ENCODE assay signal across 8 cellular contexts in the genomic region with DNA sequence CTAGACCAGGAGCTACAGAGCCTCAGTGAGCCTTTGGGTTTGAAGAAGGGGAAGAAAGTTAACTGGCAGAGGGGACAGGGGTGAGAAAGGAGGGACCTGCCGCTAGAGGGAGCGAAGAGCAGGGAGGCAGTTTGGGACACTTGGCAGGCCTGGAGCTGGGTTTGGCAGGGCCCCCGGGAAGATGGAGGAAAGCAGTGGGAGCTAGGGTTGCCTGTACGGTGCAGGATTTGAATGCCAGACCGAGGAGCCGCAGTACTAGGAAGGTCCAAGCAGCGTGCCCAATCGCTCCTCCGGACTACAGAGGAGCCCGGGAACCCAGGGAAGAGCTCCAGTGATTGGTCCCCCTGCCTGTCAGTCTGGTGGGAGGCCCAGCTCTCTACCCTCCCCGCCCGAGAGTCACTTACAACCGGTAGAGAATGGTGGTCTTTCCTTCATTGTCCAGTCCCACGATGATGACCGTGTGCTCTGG. TPM values are rescaled to one million over a fixed set of nuclear protein-coding genes. Genes with fewer than 3 reads are reported as not detected.
DNase-seq lines count a peak whose midpoint lies in the region; ATAC-seq and TF ChIP-seq lines count a peak whose summit lies in the region.

No MANE protein-coding gene starts in this region.

- DNase-seq in HPDE6-E6E7 (ENCODE audit: extremely low spot score) (peak; percentile 93), RKO (ENCODE audit: low spot score) (peak; percentile 75), fibroblast of the aortic adventitia (ENCODE audit: low read depth) (peak; percentile 90)
- DNase-seq in activated T-helper 1 cell treated with anti-CD3 and anti-CD28 coated beads, Interleukin-12 subunit alpha, Interleukin-12 subunit beta, Interleukin-2, Interleukin-4 antibody, amounts not matched to agents 30 ng/mL and 10 ng/mL and 1 ng/mL, durations not matched to agents 14 hours and 24 hours and 36 hours (ENCODE audit: low spot score) = peak; percentile 62
- peak; percentile 90 for DNase-seq in natural killer cell treated with Interleukin-12 subunit alpha and Interleukin-12 subunit beta and Interleukin-15 and Interleukin-18, amount 100 ng/mL, for 72 hours (ENCODE audit: low spot score)
- DNase-seq in stimulated activated naive B cell treated with anti-CD40 and anti-IgM and Interleukin-4, amounts not matched to agents 10 μg/mL and 1 μg/mL and 100 μg/mL, for 72 hours = peak; percentile 74

- peak; percentile 58 for ATAC-seq in GM18505 (IDR thresholded peaks at IDR 0.05; ENCODE audit: unreplicated experiment)
- ATAC-seq in natural killer cell treated with Interleukin-12 subunit alpha and Interleukin-12 subunit beta and Interleukin-15 and Interleukin-18, amount 100 ng/mL, for 72 hours = peak; percentile 94 to 97
- ATAC-seq in stimulated activated naive B cell treated with anti-CD40 and anti-IgM and Interleukin-4, amounts not matched to agents 10 μg/mL and 1 μg/mL and 100 μg/mL, for 72 hours (replicated peaks) = peak; percentile 96 to 97

- peaks cover 28% of the 10 kb centered on the region for H3K27me3 Mint-ChIP-seq in activated T-helper 1 cell treated with anti-CD3 and anti-CD28 coated beads, Interleukin-12 subunit alpha, Interleukin-12 subunit beta, Interleukin-2, Interleukin-4 antibody, amounts not matched to agents 30 ng/mL and 10 ng/mL and 1 ng/mL, durations not matched to agents 14 hours and 24 hours and 36 hours (ENCODE audit: insufficient read depth)
- no peaks in the 10 kb centered on the region for H3K27me3 Mint-ChIP-seq in natural killer cell treated with Interleukin-12 subunit alpha and Interleukin-12 subunit beta and Interleukin-15 and Interleukin-18, amount 100 ng/mL, for 72 hours
- H3K27me3 Mint-ChIP-seq in stimulated activated naive B cell treated with anti-CD40 and anti-IgM and Interleukin-4, amounts not matched to agents 10 μg/mL and 1 μg/mL and 100 μg/mL, for 72 hours = peaks cover 32 to 43% of the 10 kb centered on the region in 2 donors

- H3K27ac ChIP-seq in 22Rv1 = no peak overlapping the region

- peak overlapping the region; percentile 53 for H3K4me3 ChIP-seq in fibroblast of the aortic adventitia (ENCODE audit: low read depth, low read length)

- H3K36me3 Mint-ChIP-seq in activated T-helper 1 cell treated with anti-CD3 and anti-CD28 coated beads, Interleukin-12 subunit alpha, Interleukin-12 subunit beta, Interleukin-2, Interleukin-4 antibody, amounts not matched to agents 30 ng/mL and 10 ng/mL and 1 ng/mL, durations not matched to agents 14 hours and 24 hours and 36 hours (ENCODE audit: low read depth) = no peaks in the 10 kb centered on the region
- H3K36me3 Mint-ChIP-seq in natural killer cell treated with Interleukin-12 subunit alpha and Interleukin-12 subunit beta and Interleukin-15 and Interleukin-18, amount 100 ng/mL, for 72 hours = no peaks in the 10 kb centered on the region
- no peaks in the 10 kb centered on the region for H3K36me3 Mint-ChIP-seq in stimulated activated naive B cell treated with anti-CD40 and anti-IgM and Interleukin-4, amounts not matched to agents 10 μg/mL and 1 μg/mL and 100 μg/mL, for 72 hours

- intact Hi-C loops in activated T-helper 1 cell treated with anti-CD3 and anti-CD28 coated beads, Interleukin-12 subunit alpha, Interleukin-12 subunit beta, Interleukin-2, Interleukin-4 antibody, amounts not matched to agents 30 ng/mL and 10 ng/mL and 1 ng/mL, durations not matched to agents 14 hours and 24 hours and 36 hours (cut with micrococcal nuclease) = loop anchor here (1.0 kb wide), 3 partner anchors 10 to 80 kb away; no protein-coding TSS in a partner anchor

- peak overlapping the region; percentile 2 for H3K27ac Mint-ChIP-seq in activated T-helper 1 cell treated with anti-CD3 and anti-CD28 coated beads, Interleukin-12 subunit alpha, Interleukin-12 subunit beta, Interleukin-2, Interleukin-4 antibody, amounts not matched to agents 30 ng/mL and 10 ng/mL and 1 ng/mL, durations not matched to agents 14 hours and 24 hours and 36 hours
- H3K27ac Mint-ChIP-seq in natural killer cell treated with Interleukin-12 subunit alpha and Interleukin-12 subunit beta and Interleukin-15 and Interleukin-18, amount 100 ng/mL, for 72 hours = peak overlapping the region; percentile 54 to 78
- peak overlapping the region; percentile 3 for H3K27ac Mint-ChIP-seq in stimulated activated naive B cell treated with anti-CD40 and anti-IgM and Interleukin-4, amounts not matched to agents 10 μg/mL and 1 μg/mL and 100 μg/mL, for 72 hours

- TF ChIP-seq POLR2A in GM18505 (IDR thresholded peaks at IDR 0.05; ENCODE audit: borderline replicate concordance, extremely low read depth, insufficient read depth, insufficient read length) = no peak

- TF ChIP-seq CTCF in 22Rv1 (IDR thresholded peaks at IDR 0.05) (peak; percentile 91), fibroblast of the aortic adventitia (IDR thresholded peaks at IDR 0.05; ENCODE audit: insufficient read depth, low read length) (peak; percentile 91)

- peaks cover 29% of the 10 kb centered on the region for H3K4me1 Mint-ChIP-seq in activated T-helper 1 cell treated with anti-CD3 and anti-CD28 coated beads, Interleukin-12 subunit alpha, Interleukin-12 subunit beta, Interleukin-2, Interleukin-4 antibody, amounts not matched to agents 30 ng/mL and 10 ng/mL and 1 ng/mL, durations not matched to agents 14 hours and 24 hours and 36 hours (ENCODE audit: low read depth)
- peaks cover 27 to 35% of the 10 kb centered on the region in 2 donors for H3K4me1 Mint-ChIP-seq in natural killer cell treated with Interleukin-12 subunit alpha and Interleukin-12 subunit beta and Interleukin-15 and Interleukin-18, amount 100 ng/mL, for 72 hours (ENCODE audit: low read depth in 2 of 2)
- peaks cover 18 to 34% of the 10 kb centered on the region in 2 donors for H3K4me1 Mint-ChIP-seq in stimulated activated naive B cell treated with anti-CD40 and anti-IgM and Interleukin-4, amounts not matched to agents 10 μg/mL and 1 μg/mL and 100 μg/mL, for 72 hours

- peak overlapping the region; percentile 80 for H3K4me3 Mint-ChIP-seq in activated T-helper 1 cell treated with anti-CD3 and anti-CD28 coated beads, Interleukin-12 subunit alpha, Interleukin-12 subunit beta, Interleukin-2, Interleukin-4 antibody, amounts not matched to agents 30 ng/mL and 10 ng/mL and 1 ng/mL, durations not matched to agents 14 hours and 24 hours and 36 hours
- peak overlapping the region; percentile 94 for H3K4me3 Mint-ChIP-seq in natural killer cell treated with Interleukin-12 subunit alpha and Interleukin-12 subunit beta and Interleukin-15 and Interleukin-18, amount 100 ng/mL, for 72 hours
- peak overlapping the region; percentile 87 to 94 for H3K4me3 Mint-ChIP-seq in stimulated activated naive B cell treated with anti-CD40 and anti-IgM and Interleukin-4, amounts not matched to agents 10 μg/mL and 1 μg/mL and 100 μg/mL, for 72 hours

- no peaks in the 10 kb centered on the region for H3K9me3 Mint-ChIP-seq in activated T-helper 1 cell treated with anti-CD3 and anti-CD28 coated beads, Interleukin-12 subunit alpha, Interleukin-12 subunit beta, Interleukin-2, Interleukin-4 antibody, amounts not matched to agents 30 ng/mL and 10 ng/mL and 1 ng/mL, durations not matched to agents 14 hours and 24 hours and 36 hours
- H3K9me3 Mint-ChIP-seq in natural killer cell treated with Interleukin-12 subunit alpha and Interleukin-12 subunit beta and Interleukin-15 and Interleukin-18, amount 100 ng/mL, for 72 hours = no peaks in the 10 kb centered on the region
- H3K9me3 Mint-ChIP-seq in stimulated activated naive B cell treated with anti-CD40 and anti-IgM and Interleukin-4, amounts not matched to agents 10 μg/mL and 1 μg/mL and 100 μg/mL, for 72 hours = peaks cover 0 to 4% of the 10 kb centered on the region in 2 donors

RNA-seq across cellular contexts. Expression of gene ARL5C, which starts 1.3 kb away (rescaled TPM):
- total RNA-seq in activated T-helper 1 cell treated with anti-CD3 and anti-CD28 coated beads, Interleukin-12 subunit alpha, Interleukin-12 subunit beta, Interleukin-2, Interleukin-4 antibody, amounts not matched to agents 30 ng/mL and 10 ng/mL and 1 ng/mL, durations not matched to agents 14 hours and 24 hours and 36 hours = not detected in 2 replicates
- 2.1 TPM in 1 of 2 replicates, not detected in the other for total RNA-seq in fibroblast of the aortic adventitia (ENCODE audit: low replicate concordance)
- total RNA-seq in natural killer cell treated with Interleukin-12 subunit alpha and Interleukin-12 subunit beta and Interleukin-15 and Interleukin-18, amount 100 ng/mL, for 72 hours = not detected

RNA-seq across cellular contexts. Expression of gene PLXDC1, which starts 13.3 kb away (rescaled TPM):
- 0.60 TPM in 1 of 2 replicates, not detected in the other for total RNA-seq in activated T-helper 1 cell treated with anti-CD3 and anti-CD28 coated beads, Interleukin-12 subunit alpha, Interleukin-12 subunit beta, Interleukin-2, Interleukin-4 antibody, amounts not matched to agents 30 ng/mL and 10 ng/mL and 1 ng/mL, durations not matched to agents 14 hours and 24 hours and 36 hours
- 3.1 and 3.3 TPM in 2 replicates for total RNA-seq in fibroblast of the aortic adventitia (ENCODE audit: low replicate concordance)
- total RNA-seq in natural killer cell treated with Interleukin-12 subunit alpha and Interleukin-12 subunit beta and Interleukin-15 and Interleukin-18, amount 100 ng/mL, for 72 hours = under 1 TPM in 1 of 2 donors, not detected in 1; 0.43 TPM

RNA-seq across cellular contexts. Expression of gene CACNB1, which starts 32.8 kb away (rescaled TPM):
- 21.8 and 22.3 TPM in 2 replicates for total RNA-seq in activated T-helper 1 cell treated with anti-CD3 and anti-CD28 coated beads, Interleukin-12 subunit alpha, Interleukin-12 subunit beta, Interleukin-2, Interleukin-4 antibody, amounts not matched to agents 30 ng/mL and 10 ng/mL and 1 ng/mL, durations not matched to agents 14 hours and 24 hours and 36 hours
- total RNA-seq in fibroblast of the aortic adventitia (ENCODE audit: low replicate concordance) = 7.0 and 8.0 TPM in 2 replicates
- total RNA-seq in natural killer cell treated with Interleukin-12 subunit alpha and Interleukin-12 subunit beta and Interleukin-15 and Interleukin-18, amount 100 ng/mL, for 72 hours = 10 to 100 TPM; 18.8 to 49.9 TPM

RNA-seq across cellular contexts. Expression of gene RPL19, which starts 35.4 kb away (rescaled TPM):
- 2,114 and 2,133 TPM in 2 replicates for total RNA-seq in activated T-helper 1 cell treated with anti-CD3 and anti-CD28 coated beads, Interleukin-12 subunit alpha, Interleukin-12 subunit beta, Interleukin-2, Interleukin-4 antibody, amounts not matched to agents 30 ng/mL and 10 ng/mL and 1 ng/mL, durations not matched to agents 14 hours and 24 hours and 36 hours
- 944 and 2,108 TPM in 2 replicates for total RNA-seq in fibroblast of the aortic adventitia (ENCODE audit: low replicate concordance)
- 1,000 to 10,000 TPM; 1,326 to 1,683 TPM for total RNA-seq in natural killer cell treated with Interleukin-12 subunit alpha and Interleukin-12 subunit beta and Interleukin-15 and Interleukin-18, amount 100 ng/mL, for 72 hours

Comparison
In these comparisons a context has a peak if more than half of its experiments do, and no peak if none do; other contexts are left out.
1. H3K27ac Mint-ChIP-seq: peak in every context shown above with its lines; median percentile 66 in natural killer cell treated with Interleukin-12 subunit alpha and Interleukin-12 subunit beta and Interleukin-15 and Interleukin-18, amount 100 ng/mL, for 72 hours; 3 in stimulated activated naive B cell treated with anti-CD40 and anti-IgM and Interleukin-4, amounts not matched to agents 10 μg/mL and 1 μg/mL and 100 μg/mL, for 72 hours; 2 in activated T-helper 1 cell treated with anti-CD3 and anti-CD28 coated beads, Interleukin-12 subunit alpha, Interleukin-12 subunit beta, Interleukin-2, Interleukin-4 antibody, amounts not matched to agents 30 ng/mL and 10 ng/mL and 1 ng/mL, durations not matched to agents 14 hours and 24 hours and 36 hours.